Comparison of ENCODE assay signal across 14 cellular contexts in the genomic region with DNA sequence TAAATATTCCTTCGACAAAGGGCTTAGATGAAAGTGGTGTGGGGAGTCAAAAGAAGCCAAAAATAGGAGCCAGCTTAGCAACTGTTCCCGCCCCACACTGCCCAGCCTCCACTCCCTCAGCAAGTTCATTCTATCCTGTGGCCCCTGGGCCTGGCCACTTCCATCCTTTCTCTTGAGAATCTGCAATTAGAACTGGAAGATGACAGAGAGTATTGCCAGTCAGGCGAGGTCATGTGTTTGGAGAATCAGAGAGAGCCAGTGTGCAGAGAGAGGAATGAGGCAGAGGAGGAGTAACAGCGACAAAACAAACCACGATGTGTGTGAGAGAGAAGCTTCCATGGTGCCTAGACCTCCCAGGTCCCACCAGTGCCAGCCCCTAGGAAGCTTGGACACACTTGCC.
DNase-seq lines count a peak whose midpoint lies in the region; ATAC-seq, FAIRE-seq and TF ChIP-seq lines count a peak whose summit lies in the region.
"Had no signal": no experiment of that assay in that cellular context is flagged by ENCODE, and none has a peak within 500 bp of the region (broad histone marks: within the 10 kb centered on the region; RNA-seq: fewer than 3 reads in every experiment).

No MANE protein-coding gene starts in this region.

- H3K9me3 ChIP-seq in A549 (no peaks in the 10 kb centered on the region), thyroid gland (no peaks in the 10 kb centered on the region)

- intact Hi-C loops in thyroid gland (cut with DNase I): no loop called here

- no peak for FAIRE-seq in A549 (lab: Jason Lieb, UNC)

- no peaks in the 10 kb centered on the region for H3K36me3 ChIP-seq in thyroid gland
- H3K36me3 ChIP-seq: SJCRH30 had no signal

- POLR2A ChIA-PET in A549 (lab: Yijun Ruan, JAX): interaction anchor here (0.9 kb wide), 1 partner anchor 29 kb away, joined by 4 read pairs; no protein-coding TSS in a partner anchor
- POLR2A ChIA-PET in naive thymus-derived CD8-positive, alpha-beta T cell (lab: Charles Lee): no interaction called here

- H3K4me3 ChIP-seq in A549: no peak overlapping the region
- no peak overlapping the region for H3K4me3 ChIP-seq in choroid plexus epithelial cell (ENCODE audit: low read depth, low read length)
- H3K4me3 ChIP-seq in thyroid gland (replicated peaks in 1 of 3): no peak overlapping the region

- no peaks in the 10 kb centered on the region for H3K27me3 ChIP-seq in thyroid gland
- H3K27me3 ChIP-seq: SJCRH30 had no signal

- peaks cover 55% of the 10 kb centered on the region for H3K4me1 Mint-ChIP-seq in HFFc6 (ENCODE audit: low read depth)
- peaks cover 47% of the 10 kb centered on the region for H3K4me1 Mint-ChIP-seq in nephron
- peaks cover 0 to 2% (median 0%) of the 10 kb centered on the region in 4 donors for H3K4me1 Mint-ChIP-seq in naive thymus-derived CD8-positive, alpha-beta T cell
- H3K4me1 Mint-ChIP-seq in activated CD8-positive, alpha-beta memory T cell treated with anti-CD3 and anti-CD28 coated beads, Interleukin-2, amount 10 ng/mL, durations not matched to agents 7 days and 5 days: no peaks in the 10 kb centered on the region
- H3K4me1 Mint-ChIP-seq: central memory CD8-positive, alpha-beta T cell had no signal

- H3K27me3 Mint-ChIP-seq in HFFc6 (ENCODE audit: insufficient read depth) (no peaks in the 10 kb centered on the region), nephron (ENCODE audit: low read depth) (no peaks in the 10 kb centered on the region)
- H3K27me3 Mint-ChIP-seq in naive thymus-derived CD8-positive, alpha-beta T cell: peaks cover 21 to 78% (median 37%) of the 10 kb centered on the region in 5 donors
- H3K27me3 Mint-ChIP-seq in activated CD8-positive, alpha-beta memory T cell treated with anti-CD3 and anti-CD28 coated beads, Interleukin-2, amount 10 ng/mL, durations not matched to agents 7 days and 5 days: no peaks in the 10 kb centered on the region
- H3K27me3 Mint-ChIP-seq: central memory CD8-positive, alpha-beta T cell had no signal

- H3K9me3 Mint-ChIP-seq in HFFc6: no peaks in the 10 kb centered on the region
- no peaks in the 10 kb centered on the region for H3K9me3 Mint-ChIP-seq in nephron
- peaks cover 0 to 5% (median 0%) of the 10 kb centered on the region in 9 donors for H3K9me3 Mint-ChIP-seq in naive thymus-derived CD8-positive, alpha-beta T cell
- no peaks in the 10 kb centered on the region for H3K9me3 Mint-ChIP-seq in activated CD8-positive, alpha-beta memory T cell treated with anti-CD3 and anti-CD28 coated beads, Interleukin-2, amount 10 ng/mL, durations not matched to agents 7 days and 5 days (ENCODE audit: low read depth)
- H3K9me3 Mint-ChIP-seq: central memory CD8-positive, alpha-beta T cell had no signal

- peak overlapping the region; percentile 82 to 90 for H3K27ac ChIP-seq in A549
- no peak overlapping the region for H3K27ac ChIP-seq in thyroid gland

- ATAC-seq in A549: peak in 1 of 2 experiments; percentile 2; a peak in 1 of 6 replicates
- ATAC-seq in naive thymus-derived CD8-positive, alpha-beta T cell: no peak
- no peak for ATAC-seq in activated CD8-positive, alpha-beta memory T cell treated with anti-CD3 and anti-CD28 coated beads, Interleukin-2, amount 10 ng/mL, durations not matched to agents 7 days and 5 days
- ATAC-seq: activated naive CD4-positive, alpha-beta T cell treated with anti-CD3 and anti-CD28 coated beads, Interleukin-2, amount 50 U/mL, for 72 hours had no signal

- H3K4me1 ChIP-seq in A549 (peaks cover 20% of the 10 kb centered on the region), thyroid gland (no peaks in the 10 kb centered on the region)

- CTCF ChIA-PET in A549 (lab: Yijun Ruan, JAX): no interaction called here
- CTCF ChIA-PET in activated CD8-positive, alpha-beta memory T cell treated with anti-CD3 and anti-CD28 coated beads, Interleukin-2, amount 10 ng/mL, durations not matched to agents 7 days and 5 days (lab: Charles Lee): no interaction called here

- TF ChIP-seq RAD21 in A549 (conservative IDR thresholded peaks at IDR 0.05 in 1 of 2, IDR thresholded peaks at IDR 0.05 in 1 of 2): no peak

- H3K4me3 Mint-ChIP-seq in HFFc6: 0 out of 2 replicates have a peak overlapping the region, but pooled peaks have one; percentile 38
- peak overlapping the region in 1 of 3 experiments; percentile 1 for H3K4me3 Mint-ChIP-seq in nephron
- H3K4me3 Mint-ChIP-seq in naive thymus-derived CD8-positive, alpha-beta T cell: no peak overlapping the region
- no peak overlapping the region for H3K4me3 Mint-ChIP-seq in activated CD8-positive, alpha-beta memory T cell treated with anti-CD3 and anti-CD28 coated beads, Interleukin-2, amount 10 ng/mL, durations not matched to agents 7 days and 5 days
- H3K4me3 Mint-ChIP-seq: central memory CD8-positive, alpha-beta T cell had no signal

- H3K36me3 Mint-ChIP-seq in HFFc6 (ENCODE audit: low read depth) (peaks cover 11% of the 10 kb centered on the region; the same call in 1 of the 2 replicates), nephron (ENCODE audit: low read depth) (peaks cover 25% of the 10 kb centered on the region)
- H3K36me3 Mint-ChIP-seq in naive thymus-derived CD8-positive, alpha-beta T cell: no peaks in the 10 kb centered on the region
- no peaks in the 10 kb centered on the region for H3K36me3 Mint-ChIP-seq in activated CD8-positive, alpha-beta memory T cell treated with anti-CD3 and anti-CD28 coated beads, Interleukin-2, amount 10 ng/mL, durations not matched to agents 7 days and 5 days
- H3K36me3 Mint-ChIP-seq: activated naive CD4-positive, alpha-beta T cell treated with anti-CD3 and anti-CD28 coated beads, Interleukin-2, amount 50 U/mL, for 72 hours had no signal

- 87% methylated on average over 5 of the region's 5 CpGs for WGBS in A549 (ENCODE audit: missing lambda C conversion rate)
- WGBS in thyroid gland, 2 donors: 89 to 92% methylated on average over 5 of the region's 5 CpGs

- DNase-seq in A549 (ENCODE audit: low read depth in 1 of 2, low spot score in 1 of 2) (no peak), HFFc6 (no peak), choroid plexus epithelial cell (ENCODE audit: low read depth) (peak; percentile 22), SKM-1 (lab: John Stamatoyannopoulos, UW; ENCODE audit: unreplicated experiment) (no peak), thyroid gland (no peak)
- no peak for DNase-seq in naive thymus-derived CD8-positive, alpha-beta T cell
- DNase-seq in activated CD8-positive, alpha-beta memory T cell treated with anti-CD3 and anti-CD28 coated beads, Interleukin-2, amount 10 ng/mL, durations not matched to agents 7 days and 5 days: no peak
- DNase-seq: activated CD4-positive, alpha-beta T cell treated with anti-CD3 and anti-CD28 coated beads for 4 hours; NCI-H1048; T-helper 9 cell had no signal

- no peak for TF ChIP-seq EP300 in A549 (IDR thresholded peaks at IDR 0.05)

- no peak for TF ChIP-seq POLR2A in A549 (IDR thresholded peaks at IDR 0.05; ENCODE audit: low read length)
- TF ChIP-seq POLR2A in thyroid gland (IDR thresholded peaks at IDR 0.05): no peak

- TF ChIP-seq CTCF in A549 (IDR thresholded peaks at IDR 0.05) (no peak), HFFc6 (IDR thresholded peaks at IDR 0.05) (no peak), choroid plexus epithelial cell (conservative IDR thresholded peaks at IDR 0.05; ENCODE audit: low read depth, low read length) (no peak), nephron (IDR thresholded peaks at IDR 0.05; ENCODE audit: unreplicated experiment in 3 of 3) (no peak), thyroid gland (IDR thresholded peaks at IDR 0.05) (no peak)

- H3K4me2 ChIP-seq in A549: peak overlapping the region; percentile 63

- peak overlapping the region; percentile 89 for H3K27ac Mint-ChIP-seq in HFFc6
- H3K27ac Mint-ChIP-seq in nephron: peak overlapping the region; percentile 23 to 36 (median 25)
- no peak overlapping the region for H3K27ac Mint-ChIP-seq in naive thymus-derived CD8-positive, alpha-beta T cell
- no peak overlapping the region for H3K27ac Mint-ChIP-seq in activated CD8-positive, alpha-beta memory T cell treated with anti-CD3 and anti-CD28 coated beads, Interleukin-2, amount 10 ng/mL, durations not matched to agents 7 days and 5 days
- H3K27ac Mint-ChIP-seq: activated naive CD4-positive, alpha-beta T cell treated with anti-CD3 and anti-CD28 coated beads, Interleukin-2, amount 50 U/mL, for 72 hours had no signal

TF ChIP-seq in A549, 52 proteins besides CTCF, POLR2A, EP300 and RAD21:
- TF ChIP-seq SREBF2 (IDR thresholded peaks at IDR 0.05) (no peak), HOXB5 (CRISPR knock-in tag; IDR thresholded peaks at IDR 0.05) (no peak)
- TF ChIP-seq, protein P1, sequence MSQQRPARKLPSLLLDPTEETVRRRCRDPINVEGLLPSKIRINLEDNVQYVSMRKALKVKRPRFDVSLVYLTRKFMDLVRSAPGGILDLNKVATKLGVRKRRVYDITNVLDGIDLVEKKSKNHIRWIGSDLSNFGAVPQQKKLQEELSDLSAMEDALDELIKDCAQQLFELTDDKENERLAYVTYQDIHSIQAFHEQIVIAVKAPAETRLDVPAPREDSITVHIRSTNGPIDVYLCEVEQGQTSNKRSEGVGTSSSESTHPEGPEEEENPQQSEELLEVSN (IDR thresholded peaks at IDR 0.05; ENCODE audit: borderline replicate concordance, low read depth): no peak
TF ChIP-seq in A549: peak in this region for 0.

Comparison
In these comparisons a context has a peak if more than half of its experiments do, and no peak if none do; other contexts are left out.
1. H3K27ac ChIP-seq: peak in A549 (2 of 2); none in thyroid gland (0 of 3).
2. H3K27ac Mint-ChIP-seq: peak in HFFc6 (single experiment) and nephron (3 of 3); none in naive thymus-derived CD8-positive, alpha-beta T cell (0 of 10) and activated CD8-positive, alpha-beta memory T cell treated with anti-CD3 and anti-CD28 coated beads, Interleukin-2, amount 10 ng/mL, durations not matched to agents 7 days and 5 days (single experiment).